In genomic region chr2:182358601-182359000, GRCh38 we compare ENCODE assay signal across 19 cellular contexts.
DNase-seq lines count a peak whose midpoint lies in the region; TF ChIP-seq lines count a peak whose summit lies in the region.
"Had no signal": no experiment of that assay in that cellular context is flagged by ENCODE, and none has a peak within 500 bp of the region (broad histone marks: within the 10 kb centered on the region; RNA-seq: fewer than 3 reads in every experiment).

No MANE protein-coding gene starts in this region.

- H3K4ac ChIP-seq in mesenchymal stem cell (ENCODE audit: low read depth in 1 of 2, low read length in 2 of 2): no peak overlapping the region

- no peak overlapping the region for H2BK120ac ChIP-seq in mesenchymal stem cell (ENCODE audit: low read depth, low read length)

- DNase-seq in A673 (ENCODE audit: low spot score) (peak; percentile 74), adipocyte (ENCODE audit: low read depth) (no peak), mesenchymal stem cell (peak; percentile 58), tibial artery (no peak), SK-N-DZ (ENCODE audit: low spot score) (no peak), DMS79 (lab: John Stamatoyannopoulos, UW) (no peak)
- no peak for DNase-seq in activated CD4-positive, alpha-beta T cell treated with anti-CD3 and anti-CD28 coated beads for 1 hour
- DNase-seq: CD8-positive, alpha-beta T cell; DMS53; GOT3; KG1; NCI-H1417; NCI-H187 treated with DMSO at 0.1 percent for 48 hours; NCI-H2227 treated with DMSO at 0.1 percent for 48 hours; NCI-H524; NCI-H82; PC-3 had no signal

- H3K79me1 ChIP-seq in mesenchymal stem cell (replicated peaks; ENCODE audit: low read length, poor library complexity, severe bottlenecking): no peaks in the 10 kb centered on the region

- H3K4me3 ChIP-seq in A673 (ENCODE audit: low read depth, low read length, poor library complexity, severe bottlenecking): no peak overlapping the region
- H3K4me3 ChIP-seq in adipocyte (ENCODE audit: low read length): peak overlapping the region; percentile 68
- H3K4me3 ChIP-seq in mesenchymal stem cell (ENCODE audit: insufficient read depth in 1 of 2, low read depth in 1 of 2, low read length in 2 of 2): no peak overlapping the region
- H3K4me3 ChIP-seq in tibial artery: no peak overlapping the region
- H3K4me3 ChIP-seq: BLaER1 had no signal

- no peak overlapping the region for H2BK15ac ChIP-seq in mesenchymal stem cell (ENCODE audit: low read depth, poor library complexity, severe bottlenecking)

- no peak overlapping the region for H4K91ac ChIP-seq in mesenchymal stem cell (ENCODE audit: low read length)

- H2BK12ac ChIP-seq in mesenchymal stem cell (ENCODE audit: low read length in 2 of 2): no peak overlapping the region

- H3K36me3 ChIP-seq in A673 (ENCODE audit: insufficient read depth, low read length, poor library complexity, severe bottlenecking) (no peaks in the 10 kb centered on the region), adipocyte (ENCODE audit: control insufficient read depth, insufficient read depth, low read length, severe bottlenecking) (no peaks in the 10 kb centered on the region), mesenchymal stem cell (ENCODE audit: control insufficient read depth in 1 of 2, insufficient read depth in 2 of 2, low read depth in 1 of 2, low read length in 2 of 2) (no peaks in the 10 kb centered on the region), tibial artery (no peaks in the 10 kb centered on the region)
- H3K36me3 ChIP-seq: BLaER1 had no signal

- H3K27ac ChIP-seq in A673 (ENCODE audit: low read depth, low read length, poor library complexity, severe bottlenecking): peak overlapping the region; percentile 52
- H3K27ac ChIP-seq in mesenchymal stem cell (ENCODE audit: low read length, poor library complexity, severe bottlenecking): no peak overlapping the region
- peak overlapping the region; percentile 71 to 75 for H3K27ac ChIP-seq in tibial artery
- H3K27ac ChIP-seq: BLaER1, RWPE1 had no signal

- no peak overlapping the region for H3K18ac ChIP-seq in mesenchymal stem cell (ENCODE audit: low read depth in 1 of 2, low read length in 2 of 2)

- H3K23ac ChIP-seq in mesenchymal stem cell (ENCODE audit: low read length in 2 of 2): no peak overlapping the region

- no peak overlapping the region for H4K8ac ChIP-seq in mesenchymal stem cell (ENCODE audit: low read length)

- intact Hi-C loops in A673 (cut with micrococcal nuclease; ENCODE audit: unreplicated experiment) (loop anchor here (2.0 to 10.0 kb wide), 2 partner anchors 174 to 218 kb away; no protein-coding TSS in a partner anchor), tibial artery (cut with DNase I; ENCODE audit: low total_unique reads) (no loop called here)

- H2BK5ac ChIP-seq in mesenchymal stem cell (ENCODE audit: low read depth, low read length, poor library complexity, severe bottlenecking): no peak overlapping the region

- TF ChIP-seq CTCF in A673 (conservative IDR thresholded peaks at IDR 0.05; ENCODE audit: low read depth, low read length): no peak
- TF ChIP-seq CTCF in tibial artery (IDR thresholded peaks at IDR 0.05): no peak

- no peak overlapping the region for H2AFZ ChIP-seq in mesenchymal stem cell (ENCODE audit: low read depth, low read length)

- POLR2A ChIA-PET in A673 (lab: Charles Lee; ENCODE audit: low non-redundant PET): no interaction called here

- H3K4me2 ChIP-seq in mesenchymal stem cell (ENCODE audit: low read length, poor library complexity, severe bottlenecking): no peak overlapping the region
- H3K4me2 ChIP-seq: BLaER1 had no signal

- H3K27me3 ChIP-seq in A673 (replicated peaks; ENCODE audit: insufficient read depth, low read depth, low read length, poor library complexity) (no peaks in the 10 kb centered on the region), adipocyte (replicated peaks; ENCODE audit: control insufficient read depth, insufficient read depth, low read length) (no peaks in the 10 kb centered on the region), mesenchymal stem cell (ENCODE audit: control insufficient read depth in 1 of 2, insufficient read depth in 1 of 2, low read length in 2 of 2) (no peaks in the 10 kb centered on the region), tibial artery (no peaks in the 10 kb centered on the region)
- H3K27me3 ChIP-seq: BLaER1 had no signal

- no peak overlapping the region for H3K14ac ChIP-seq in mesenchymal stem cell (ENCODE audit: low read length in 2 of 2)

- CTCF ChIA-PET in A673 (lab: Charles Lee): no interaction called here

- H3K9ac ChIP-seq in adipocyte (ENCODE audit: low read length) (peak overlapping the region; percentile 73), mesenchymal stem cell (ENCODE audit: low read length) (no peak overlapping the region)
- H3K9ac ChIP-seq: BLaER1 had no signal

- H3K4me1 ChIP-seq in A673 (ENCODE audit: insufficient read depth, low read length, poor library complexity, severe bottlenecking) (peaks cover 39% of the 10 kb centered on the region), adipocyte (ENCODE audit: control insufficient read depth, insufficient read depth, low read length) (peaks cover 32% of the 10 kb centered on the region), mesenchymal stem cell (ENCODE audit: control insufficient read depth, insufficient read depth, low read depth, low read length) (no peaks in the 10 kb centered on the region), tibial artery (peaks cover 0 to 50% (median 2%) of the 10 kb centered on the region in 4 donors)
- H3K4me1 ChIP-seq: BLaER1 had no signal

- H2AK5ac ChIP-seq in mesenchymal stem cell (ENCODE audit: low read length, severe bottlenecking): no peak overlapping the region

- 60% methylated on average over 1 of the region's 3 CpGs for WGBS in mesenchymal stem cell

- no peaks in the 10 kb centered on the region for H3K9me3 ChIP-seq in A673 (ENCODE audit: low read depth, low read length, poor library complexity, severe bottlenecking)
- H3K9me3 ChIP-seq in adipocyte (ENCODE audit: control insufficient read depth, low read length): no peaks in the 10 kb centered on the region
- H3K9me3 ChIP-seq in mesenchymal stem cell (ENCODE audit: control insufficient read depth, low read length): no peaks in the 10 kb centered on the region
- H3K9me3 ChIP-seq in tibial artery: no peaks in the 10 kb centered on the region
- H3K9me3 ChIP-seq: BLaER1 had no signal

- no TSS peak for BruUV-seq in A673 (replicated peaks; lab: Mats Ljungman, UMichigan)

Comparison
In these comparisons a context has a peak if more than half of its experiments do, and no peak if none do; other contexts are left out.
1. DNase-seq: peak in A673 (single experiment) and mesenchymal stem cell (single experiment); none in adipocyte (single experiment), tibial artery (0 of 2), activated CD4-positive, alpha-beta T cell treated with anti-CD3 and anti-CD28 coated beads for 1 hour (single experiment), SK-N-DZ (single experiment) and DMS79 (single experiment).